In genomic region chr7:150316987-150317386, GRCh38 we compare ENCODE assay signal across 9 cellular contexts. TPM values are rescaled to one million over a fixed set of nuclear protein-coding genes. Genes with fewer than 3 reads are reported as not detected.
A peak's percentile ranks its signal among the peaks of the same experiment; 100 is the strongest.
DNase-seq lines count a peak whose midpoint lies in the region; ATAC-seq, FAIRE-seq and TF ChIP-seq lines count a peak whose summit lies in the region.
"Not testable (repeated sequence)": the region's sequence is repeated elsewhere in the genome, so short reads cannot be mapped to it uniquely, and the experiment has no call there.
"Had no signal": no experiment of that assay in that cellular context is flagged by ENCODE, and none has a peak within 500 bp of the region (broad histone marks: within the 10 kb centered on the region; RNA-seq: fewer than 3 reads in every experiment).

No MANE protein-coding gene starts in this region.

- H3K9me1 ChIP-seq in K562 (ENCODE audit: control insufficient read depth, insufficient read depth, low read length), result not testable (repeated sequence)

- BruUV-seq in K562 (replicated peaks; lab: Mats Ljungman, UMichigan), result not testable (repeated sequence)

- not testable (repeated sequence) for H2AK5ac ChIP-seq in mesendoderm (ENCODE audit: low read length); trophoblast cell (ENCODE audit: low read length)

- not testable (repeated sequence) for H2BK15ac ChIP-seq in mesendoderm (replicated peaks; ENCODE audit: low read depth)

- not testable (repeated sequence) for H4K8ac ChIP-seq in mesendoderm (ENCODE audit: low read depth, low read length); trophoblast cell (ENCODE audit: low read depth, low read length)

- H3K4me1 ChIP-seq in K562 (replicated peaks in 1 of 2; ENCODE audit: control insufficient read depth in 2 of 2, insufficient read depth in 2 of 2, low read length in 2 of 2) (peaks cover 51 to 91% of the 10 kb centered on the region in 2 experiments), right lobe of liver (peaks cover 0 to 49% (median 14%) of the 10 kb centered on the region in 4 donors), trophoblast cell (ENCODE audit: control insufficient read depth in 1 of 2, insufficient read depth in 2 of 2, low read length in 2 of 2) (peaks cover 19 to 23% of the 10 kb centered on the region in 2 experiments)
- not testable (repeated sequence) for H3K4me1 ChIP-seq in mesendoderm (ENCODE audit: control insufficient read depth, low read depth, low read length)

- not testable (repeated sequence) for H3K4me2 ChIP-seq in K562 (ENCODE audit: insufficient read depth, low read length); mesendoderm (ENCODE audit: low read length); trophoblast cell (ENCODE audit: low read length)

- peaks cover 12% of the 10 kb centered on the region; the same call in 2 of the 3 replicates for H3K36me3 ChIP-seq in K562 (ENCODE audit: control insufficient read depth, insufficient read depth, low read length)
- not testable (repeated sequence) for H3K36me3 ChIP-seq in right lobe of liver; mesendoderm (ENCODE audit: control insufficient read depth, insufficient read depth, low read length); trophoblast cell (ENCODE audit: control insufficient read depth in 1 of 2, insufficient read depth in 2 of 2, low read length in 2 of 2)

- not testable (repeated sequence) for H3K18ac ChIP-seq in mesendoderm (ENCODE audit: low read length); trophoblast cell (ENCODE audit: low read length)

- H2AFZ ChIP-seq in K562 (ENCODE audit: low read depth, low read length); trophoblast cell (ENCODE audit: insufficient read depth, low read length, poor library complexity): not testable (repeated sequence)

- H2BK5ac ChIP-seq in mesendoderm (ENCODE audit: low read length); trophoblast cell (ENCODE audit: low read depth, low read length, poor library complexity): not testable (repeated sequence)

- not testable (repeated sequence) for H3K79me1 ChIP-seq in mesendoderm (ENCODE audit: low read length)
- H3K79me1 ChIP-seq in trophoblast cell (ENCODE audit: low read length), result peaks cover 32% of the 10 kb centered on the region

- intact Hi-C loops in K562 (cut with micrococcal nuclease), result loop anchor here (10.0 kb wide), 2 partner anchors 678 to 768 kb away; partner anchors contain the start of genes AGAP3, FASTK, NOS3 and TMUB1
- intact Hi-C loops in right lobe of liver (cut with DNase I), result not testable (repeated sequence)

- H4K91ac ChIP-seq in trophoblast cell (ENCODE audit: low read depth, low read length), result peak overlapping the region; percentile 51

- ATAC-seq in K562, right lobe of liver: not testable (repeated sequence)

- not testable (repeated sequence) for H2BK120ac ChIP-seq in mesendoderm (ENCODE audit: low read depth, low read length); trophoblast cell (ENCODE audit: insufficient read depth, low read length, poor library complexity)

- in situ Hi-C loops in ACHN (cut with HindIII; ENCODE audit: low pct_ligation_motif_present, low pct_unique_long_range_greater_than_20kb, low sequenced_read_pairs); K562 (cut with MboI): not testable (repeated sequence)

- not testable (repeated sequence) for H3K27me3 ChIP-seq in K562 (ENCODE audit: control insufficient read depth in 2 of 2, insufficient read depth in 2 of 2, low read length in 2 of 2); right lobe of liver; mesendoderm (ENCODE audit: insufficient read depth, low read length, poor library complexity); trophoblast cell (ENCODE audit: insufficient read depth, low read length)

- not testable (repeated sequence) for H3K4me3 ChIP-seq in K562; right lobe of liver; mesendoderm (ENCODE audit: low read length); trophoblast cell (ENCODE audit: low read depth, low read length)

- not testable (repeated sequence) for TF ChIP-seq RAD21 in K562 (CRISPR knock-in tag; conservative IDR thresholded peaks at IDR 0.05 in 1 of 2, IDR thresholded peaks at IDR 0.05 in 1 of 2)

- peak overlapping the region in 1 of 2 experiments; percentile 45; a peak in 1 of 4 replicates for H3K9ac ChIP-seq in K562 (ENCODE audit: insufficient read depth in 1 of 2, low read depth in 2 of 2, low read length in 2 of 2)
- not testable (repeated sequence) for H3K9ac ChIP-seq in mesendoderm (ENCODE audit: low read length); trophoblast cell (ENCODE audit: low read length)

- not testable (repeated sequence) for TF ChIP-seq EP300 in K562 (IDR thresholded peaks at IDR 0.05; ENCODE audit: low read length)

- not testable (repeated sequence) for H2BK12ac ChIP-seq in trophoblast cell (ENCODE audit: low read length)

- CTCF ChIA-PET in K562 (lab: Yijun Ruan, JAX; ENCODE audit: low intra/inter-chr PET ratio), result not testable (repeated sequence)

- not testable (repeated sequence) for H3K56ac ChIP-seq in mesendoderm (ENCODE audit: low read length)

- H4K5ac ChIP-seq in mesendoderm (ENCODE audit: low read length), result not testable (repeated sequence)

- not testable (repeated sequence) for TF ChIP-seq CTCF in K562 (IDR thresholded peaks at IDR 0.05 in 2 of 3, conservative IDR thresholded peaks at IDR 0.05 in 1 of 3; ENCODE audit: insufficient read depth in 2 of 3, low read depth in 1 of 3, low read length in 3 of 3); right lobe of liver (IDR thresholded peaks at IDR 0.05)

- H3K4ac ChIP-seq in mesendoderm (ENCODE audit: low read depth, low read length), result peak overlapping the region; percentile 16
- not testable (repeated sequence) for H3K4ac ChIP-seq in trophoblast cell (ENCODE audit: low read depth, low read length)

- H3K79me2 ChIP-seq in K562 (ENCODE audit: control insufficient read depth, insufficient read depth, low read length), result peaks cover 63% of the 10 kb centered on the region
- not testable (repeated sequence) for H3K79me2 ChIP-seq in mesendoderm (ENCODE audit: control insufficient read depth, insufficient read depth, low read length); trophoblast cell (ENCODE audit: control insufficient read depth, insufficient read depth, low read length, poor library complexity)

- not testable (repeated sequence) for H3K9me3 ChIP-seq in K562 (replicated peaks; ENCODE audit: control insufficient read depth, insufficient read depth, low read depth, low read length); right lobe of liver; trophoblast cell (ENCODE audit: insufficient read depth, low read depth, low read length)

- DNase-seq in ACHN, result peak; percentile 3
- not testable (repeated sequence) for DNase-seq in K562 (ENCODE audit: extremely low read depth in 1 of 4, low spot score in 3 of 4); right lobe of liver; mesendoderm; trophoblast cell

- H4K20me1 ChIP-seq in K562 (replicated peaks; ENCODE audit: control insufficient read depth, insufficient read depth, low read length), result not testable (repeated sequence)

- H3K14ac ChIP-seq in trophoblast cell (ENCODE audit: low read length), result not testable (repeated sequence)

- H3K27ac ChIP-seq in K562 (ENCODE audit: extremely low read depth, low read depth, low read length) (peak overlapping the region; percentile 76; the same call in 2 of the 3 replicates), right lobe of liver (peak overlapping the region in 2 of 3 donors; percentile 36 to 59)
- not testable (repeated sequence) for H3K27ac ChIP-seq in mesendoderm (ENCODE audit: low read depth, low read length); trophoblast cell (ENCODE audit: low read depth, low read length)

- 92% methylated on average over 6 of the region's 6 CpGs for WGBS in K562 (ENCODE audit: insufficient coverage, low coverage, missing lambda C conversion rate)
- WGBS in right lobe of liver (ENCODE audit: insufficient coverage, low coverage, low lambda C conversion rate, missing lambda C conversion rate), result 58% methylated on average over 6 of the region's 6 CpGs
- WGBS in mesendoderm (ENCODE audit: extremely low coverage, insufficient coverage, low lambda C conversion rate), result no CpG with 5 or more reads among the region's 6 CpGs
- WGBS in trophoblast cell (ENCODE audit: extremely low coverage, insufficient coverage, insufficient read length), result no CpG with 5 or more reads among the region's 6 CpGs

- not testable (repeated sequence) for H4K12ac ChIP-seq in trophoblast cell (ENCODE audit: low read depth, low read length)

- FAIRE-seq in K562 (lab: Jason Lieb, UNC), result not testable (repeated sequence)

- not testable (repeated sequence) for H3K23ac ChIP-seq in mesendoderm (ENCODE audit: low read length); trophoblast cell (ENCODE audit: low read length)

- not testable (repeated sequence) for TF ChIP-seq POLR2A in K562 (conservative IDR thresholded peaks at IDR 0.05); right lobe of liver (IDR thresholded peaks at IDR 0.05)

- POLR2A ChIA-PET in K562 (lab: Yijun Ruan, JAX), result interaction anchor here (0.6 to 1.1 kb wide), 3 partner anchors 13 to 68 kb away, joined by 3 read pairs; no protein-coding TSS in a partner anchor

RNA-seq across cellular contexts. Expression of gene LRRC61, which starts 6.2 kb away (rescaled TPM):
- total RNA-seq in K562 (2011; cell fraction: chromatin; rRNA removed; ENCODE audit: low replicate concordance), result 114 and 182 TPM in 2 replicates
- total RNA-seq in K562 (2011; cell fraction: nucleolus; rRNA removed), result 129 and 134 TPM in 2 replicates
- 113 and 123 TPM in 2 replicates for total RNA-seq in K562 (2011; cell fraction: nucleoplasm; rRNA removed)
- total RNA-seq in K562 (2014; rRNA removed) (55.2 and 67.6 TPM in 2 replicates), K562 (2014; rRNA removed; fragmentation: Illumina TruSeq; extraction: Trizol) (16.8 and 18.7 TPM in 2 replicates), K562 (2015; rRNA removed; fragmentation: Illumina TruSeq; extraction: Trizol) (35.2 and 37.8 TPM in 2 replicates), K562 (2021) (49.5 and 50.6 TPM in 2 replicates), right lobe of liver (10 to 100 TPM; 13.0 to 33.0 (median 19.1) TPM)
- polyA plus RNA-seq in K562 (2011; rRNA removed) (54.3 and 76.9 TPM in 2 replicates), K562 (2014; fragmentation: Illumina TruSeq; extraction: Trizol) (18.4 and 35.6 TPM in 2 replicates), K562 (2014; fragmentation: Nextera tagmentation; extraction: Ambion mirVana) (1 to 10 TPM; 1.3 to 1.7 TPM), K562 (2014; rRNA removed) (42.0 and 46.5 TPM in 2 replicates)
- 138 and 194 TPM in 2 replicates for polyA plus RNA-seq in K562 (2011; cell fraction: cytosol; rRNA removed)
- polyA plus RNA-seq in K562 (2011; cell fraction: nucleus; rRNA removed), result 125 and 205 TPM in 2 replicates
- 81.4 and 86.4 TPM in 2 replicates for polyA plus RNA-seq in K562 (2012)
- 44.8 and 55.6 TPM in 2 replicates for polyA minus RNA-seq in K562 (2011; rRNA and poly(A)+ RNA removed)
- 94.8 and 130 TPM in 2 replicates for polyA minus RNA-seq in K562 (2011; cell fraction: cytosol; rRNA and poly(A)+ RNA removed)
- polyA minus RNA-seq in K562 (2011; cell fraction: nucleus; rRNA and poly(A)+ RNA removed), result 89.0 and 106 TPM in 2 replicates
- polyA plus RNA-seq in mesendoderm (2013, experiment 1 of 2), result 0.42 TPM
- 0.27 TPM for polyA plus RNA-seq in mesendoderm (2013, experiment 2 of 2)
- polyA plus RNA-seq in trophoblast cell (2013), result 0.15 and 0.32 TPM in 2 replicates

RNA-seq across cellular contexts. Expression of gene ACTR3C, which starts 6.4 kb away (rescaled TPM):
- total RNA-seq in K562 (2011; cell fraction: chromatin; rRNA removed; ENCODE audit: low replicate concordance), result 118 and 124 TPM in 2 replicates
- total RNA-seq in K562 (2011; cell fraction: nucleolus; rRNA removed), result 77.7 and 87.2 TPM in 2 replicates
- 81.8 and 110 TPM in 2 replicates for total RNA-seq in K562 (2011; cell fraction: nucleoplasm; rRNA removed)
- 12.1 and 12.9 TPM in 2 replicates for total RNA-seq in K562 (2014; rRNA removed)
- total RNA-seq in K562 (2014; rRNA removed; fragmentation: Illumina TruSeq; extraction: Trizol), result 14.2 and 16.9 TPM in 2 replicates
- total RNA-seq in K562 (2015; rRNA removed; fragmentation: Illumina TruSeq; extraction: Trizol), result 14.8 and 16.8 TPM in 2 replicates
- 10.0 and 10.8 TPM in 2 replicates for total RNA-seq in K562 (2021)
- 28.1 and 35.4 TPM in 2 replicates for polyA plus RNA-seq in K562 (2011; rRNA removed)
- polyA plus RNA-seq in K562 (2011; cell fraction: cytosol; rRNA removed), result 13.0 and 26.1 TPM in 2 replicates
- polyA plus RNA-seq in K562 (2011; cell fraction: nucleus; rRNA removed), result 30.3 and 45.3 TPM in 2 replicates
- polyA plus RNA-seq in K562 (2012), result 13.2 and 18.9 TPM in 2 replicates
- polyA plus RNA-seq in K562 (2014; fragmentation: Illumina TruSeq; extraction: Trizol), result 12.2 and 13.4 TPM in 2 replicates
- 10 to 100 TPM in 1 of 2 experiments, 1 to 10 TPM in 1; 9.0 to 13.3 TPM for polyA plus RNA-seq in K562 (2014; fragmentation: Nextera tagmentation; extraction: Ambion mirVana)
- polyA plus RNA-seq in K562 (2014; rRNA removed), result 14.9 and 16.9 TPM in 2 replicates
- 61.6 and 72.6 TPM in 2 replicates for polyA minus RNA-seq in K562 (2011; rRNA and poly(A)+ RNA removed)
- polyA minus RNA-seq in K562 (2011; cell fraction: cytosol; rRNA and poly(A)+ RNA removed), result 16.9 and 22.1 TPM in 2 replicates
- 75.1 and 126 TPM in 2 replicates for polyA minus RNA-seq in K562 (2011; cell fraction: nucleus; rRNA and poly(A)+ RNA removed)
- total RNA-seq in right lobe of liver, result 10 to 100 TPM; 30.0 to 36.5 (median 32.7) TPM
- not detected for polyA plus RNA-seq in mesendoderm (2013, experiment 1 of 2)
- polyA plus RNA-seq in mesendoderm (2013, experiment 2 of 2), result 0.06 TPM
- 0.03 and 0.11 TPM in 2 replicates for polyA plus RNA-seq in trophoblast cell (2013)

RNA-seq across cellular contexts. Expression of gene RARRES2, which starts 24.4 kb away (rescaled TPM):
- total RNA-seq in K562 (2011; cell fraction: chromatin; rRNA removed; ENCODE audit: low replicate concordance), result not detected in 2 replicates
- not detected in 2 replicates for total RNA-seq in K562 (2011; cell fraction: nucleolus; rRNA removed)
- total RNA-seq in K562 (2011; cell fraction: nucleoplasm; rRNA removed), result not detected in 2 replicates
- not detected in 2 replicates for total RNA-seq in K562 (2014; rRNA removed)
- total RNA-seq in K562 (2014; rRNA removed; fragmentation: Illumina TruSeq; extraction: Trizol), result not detected in 2 replicates
- not detected in 2 replicates for total RNA-seq in K562 (2015; rRNA removed; fragmentation: Illumina TruSeq; extraction: Trizol)
- total RNA-seq in K562 (2021), result 1.7 and 1.8 TPM in 2 replicates
- polyA plus RNA-seq in K562 (2011; rRNA removed), result 0.11 TPM in 1 of 2 replicates, not detected in the other
- 0.51 and 0.55 TPM in 2 replicates for polyA plus RNA-seq in K562 (2011; cell fraction: cytosol; rRNA removed)
- polyA plus RNA-seq in K562 (2011; cell fraction: nucleus; rRNA removed), result 0.13 and 0.26 TPM in 2 replicates
- 0.21 and 0.33 TPM in 2 replicates for polyA plus RNA-seq in K562 (2012)
- polyA plus RNA-seq in K562 (2014; fragmentation: Illumina TruSeq; extraction: Trizol), result not detected in 2 replicates
- polyA plus RNA-seq in K562 (2014; fragmentation: Nextera tagmentation; extraction: Ambion mirVana), result not detected
- 0.23 TPM in 1 of 2 replicates, not detected in the other for polyA plus RNA-seq in K562 (2014; rRNA removed)
- not detected in 2 replicates for polyA minus RNA-seq in K562 (2011; rRNA and poly(A)+ RNA removed)
- not detected in 2 replicates for polyA minus RNA-seq in K562 (2011; cell fraction: cytosol; rRNA and poly(A)+ RNA removed)
- polyA minus RNA-seq in K562 (2011; cell fraction: nucleus; rRNA and poly(A)+ RNA removed), result not detected in 2 replicates
- total RNA-seq in right lobe of liver, result 100 to 1,000 TPM; 552 to 948 (median 788) TPM
- 54.9 TPM for polyA plus RNA-seq in mesendoderm (2013, experiment 1 of 2)
- polyA plus RNA-seq in mesendoderm (2013, experiment 2 of 2), result 57.8 TPM
- 149 and 152 TPM in 2 replicates for polyA plus RNA-seq in trophoblast cell (2013)
- total RNA-seq: Caco-2; CD4-positive, alpha-beta memory T cell; CD4-positive, CD25-positive, alpha-beta regulatory T cell had no signal
- polyA plus RNA-seq: CD14-positive monocyte; CD4-positive, alpha-beta memory T cell; CD4-positive, CD25-positive, alpha-beta regulatory T cell had no signal

RNA-seq across cellular contexts. Expression of gene REPIN1, which starts 51.6 kb away (rescaled TPM):
- 109 and 296 TPM in 2 replicates for total RNA-seq in K562 (2011; cell fraction: chromatin; rRNA removed; ENCODE audit: low replicate concordance)
- 251 and 260 TPM in 2 replicates for total RNA-seq in K562 (2011; cell fraction: nucleolus; rRNA removed)
- total RNA-seq in K562 (2011; cell fraction: nucleoplasm; rRNA removed), result 183 and 184 TPM in 2 replicates
- 212 and 268 TPM in 2 replicates for total RNA-seq in K562 (2014; rRNA removed)
- 46.9 and 56.8 TPM in 2 replicates for total RNA-seq in K562 (2014; rRNA removed; fragmentation: Illumina TruSeq; extraction: Trizol)
- 94.0 and 99.6 TPM in 2 replicates for total RNA-seq in K562 (2015; rRNA removed; fragmentation: Illumina TruSeq; extraction: Trizol)
- 277 and 283 TPM in 2 replicates for total RNA-seq in K562 (2021)
- 130 and 189 TPM in 2 replicates for polyA plus RNA-seq in K562 (2011; rRNA removed)
- 210 and 322 TPM in 2 replicates for polyA plus RNA-seq in K562 (2011; cell fraction: cytosol; rRNA removed)
- 461 and 543 TPM in 2 replicates for polyA plus RNA-seq in K562 (2011; cell fraction: nucleus; rRNA removed)
- 186 and 202 TPM in 2 replicates for polyA plus RNA-seq in K562 (2012)
- polyA plus RNA-seq in K562 (2014; fragmentation: Illumina TruSeq; extraction: Trizol), result 94.3 and 120 TPM in 2 replicates
- polyA plus RNA-seq in K562 (2014; fragmentation: Nextera tagmentation; extraction: Ambion mirVana), result 10 to 100 TPM in 1 of 2 experiments, 1 to 10 TPM in 1; 8.1 to 11.0 TPM
- 209 and 237 TPM in 2 replicates for polyA plus RNA-seq in K562 (2014; rRNA removed)
- polyA minus RNA-seq in K562 (2011; rRNA and poly(A)+ RNA removed), result 65.6 and 71.9 TPM in 2 replicates
- 96.6 and 122 TPM in 2 replicates for polyA minus RNA-seq in K562 (2011; cell fraction: cytosol; rRNA and poly(A)+ RNA removed)
- polyA minus RNA-seq in K562 (2011; cell fraction: nucleus; rRNA and poly(A)+ RNA removed), result 81.0 and 130 TPM in 2 replicates
- total RNA-seq in right lobe of liver, result 100 to 1,000 TPM in 2 of 6 experiments, 10 to 100 TPM in 4; 56.2 to 133 (median 73.5) TPM
- polyA plus RNA-seq in mesendoderm (2013, experiment 1 of 2), result 47.8 TPM
- 51.6 TPM for polyA plus RNA-seq in mesendoderm (2013, experiment 2 of 2)
- 165 and 168 TPM in 2 replicates for polyA plus RNA-seq in trophoblast cell (2013)

Comparison
In these comparisons a context has a peak if more than half of its experiments do, and no peak if none do; other contexts are left out.
1. RNA of gene RARRES2, which starts 24.4 kb away (total RNA-seq): 552 to 948 TPM in right lobe of liver; 1.7 to 1.8 TPM in K562; every median in the first group is over 100 times any median in the second.